ENCODE assay signal across 1 cellular context in the genomic region with DNA sequence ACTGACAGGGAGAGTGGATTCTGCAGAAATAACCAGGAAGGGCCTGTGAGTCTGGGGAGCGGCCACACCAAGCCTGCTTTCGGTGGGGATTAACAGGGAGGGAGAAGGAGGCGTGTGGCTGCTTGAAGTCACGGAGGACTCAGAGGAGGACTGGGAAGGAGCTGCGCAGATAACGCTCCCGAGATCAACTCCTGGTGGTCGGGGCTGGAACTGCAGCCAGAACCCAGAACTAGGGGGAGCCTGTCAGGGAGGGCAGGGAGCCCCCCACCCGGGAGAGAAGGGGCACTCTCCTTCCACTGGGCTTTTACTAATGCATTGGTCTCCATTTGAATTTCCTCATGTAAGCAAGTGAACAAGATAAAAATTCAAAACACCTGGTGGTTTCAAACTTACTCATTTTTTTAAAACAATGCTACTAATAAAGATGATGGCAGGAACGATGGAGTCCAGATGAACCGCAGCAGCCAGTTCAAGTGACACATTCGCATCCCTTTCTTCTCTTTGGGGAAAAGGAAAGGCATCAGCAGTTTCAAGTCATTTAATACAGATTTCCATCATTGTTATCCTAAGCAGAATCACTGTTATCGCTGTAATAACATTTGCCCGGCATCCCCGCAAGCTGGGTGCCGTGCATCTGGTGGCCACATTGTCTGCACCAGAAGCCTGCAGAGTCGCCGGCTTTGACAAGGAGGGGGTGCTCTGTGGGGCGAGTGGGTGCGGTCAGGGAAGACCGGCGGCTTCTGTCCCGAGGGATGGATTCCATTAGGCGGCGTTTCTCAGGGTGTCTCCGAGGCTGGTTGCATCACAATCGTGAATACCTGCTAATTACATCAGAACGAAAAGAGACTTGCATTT.
TF ChIP-seq lines count a peak whose summit lies in the region.

No MANE protein-coding gene starts in this region.

TF ChIP-seq in HepG2, 621 proteins besides CTCF, POLR2A, EP300 and RAD21 (continued from another document):
- TF ChIP-seq KDM2A (CRISPR knock-in tag; IDR thresholded peaks at IDR 0.05; ENCODE audit: borderline replicate concordance, low read depth) (0 out of 2 replicates have a peak, but pooled peaks have one; percentile 24), NR2F2 (IDR thresholded peaks at IDR 0.05; ENCODE audit: borderline replicate concordance, low read depth) (no peak), SMAD9 (CRISPR knock-in tag; IDR thresholded peaks at IDR 0.05) (no peak), ZNF274 (CRISPR knock-in tag; IDR thresholded peaks at IDR 0.05) (no peak), FOXA3 (CRISPR knock-in tag; IDR thresholded peaks at IDR 0.05) (no peak), ZNF749 (CRISPR knock-in tag; IDR thresholded peaks at IDR 0.05; ENCODE audit: borderline replicate concordance) (no peak), XRCC5 (optimal IDR thresholded peaks at IDR 0.05; ENCODE audit: low read length) (peak; percentile 75), DNMT1 (CRISPR knock-in tag; IDR thresholded peaks at IDR 0.05) (no peak)
- TF ChIP-seq, protein P1, sequence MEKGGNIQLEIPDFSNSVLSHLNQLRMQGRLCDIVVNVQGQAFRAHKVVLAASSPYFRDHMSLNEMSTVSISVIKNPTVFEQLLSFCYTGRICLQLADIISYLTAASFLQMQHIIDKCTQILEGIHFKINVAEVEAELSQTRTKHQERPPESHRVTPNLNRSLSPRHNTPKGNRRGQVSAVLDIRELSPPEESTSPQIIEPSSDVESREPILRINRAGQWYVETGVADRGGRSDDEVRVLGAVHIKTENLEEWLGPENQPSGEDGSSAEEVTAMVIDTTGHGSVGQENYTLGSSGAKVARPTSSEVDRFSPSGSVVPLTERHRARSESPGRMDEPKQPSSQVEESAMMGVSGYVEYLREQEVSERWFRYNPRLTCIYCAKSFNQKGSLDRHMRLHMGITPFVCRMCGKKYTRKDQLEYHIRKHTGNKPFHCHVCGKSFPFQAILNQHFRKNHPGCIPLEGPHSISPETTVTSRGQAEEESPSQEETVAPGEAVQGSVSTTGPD (CRISPR knock-in tag; IDR thresholded peaks at IDR 0.05), result no peak
- TF ChIP-seq, protein P2, sequence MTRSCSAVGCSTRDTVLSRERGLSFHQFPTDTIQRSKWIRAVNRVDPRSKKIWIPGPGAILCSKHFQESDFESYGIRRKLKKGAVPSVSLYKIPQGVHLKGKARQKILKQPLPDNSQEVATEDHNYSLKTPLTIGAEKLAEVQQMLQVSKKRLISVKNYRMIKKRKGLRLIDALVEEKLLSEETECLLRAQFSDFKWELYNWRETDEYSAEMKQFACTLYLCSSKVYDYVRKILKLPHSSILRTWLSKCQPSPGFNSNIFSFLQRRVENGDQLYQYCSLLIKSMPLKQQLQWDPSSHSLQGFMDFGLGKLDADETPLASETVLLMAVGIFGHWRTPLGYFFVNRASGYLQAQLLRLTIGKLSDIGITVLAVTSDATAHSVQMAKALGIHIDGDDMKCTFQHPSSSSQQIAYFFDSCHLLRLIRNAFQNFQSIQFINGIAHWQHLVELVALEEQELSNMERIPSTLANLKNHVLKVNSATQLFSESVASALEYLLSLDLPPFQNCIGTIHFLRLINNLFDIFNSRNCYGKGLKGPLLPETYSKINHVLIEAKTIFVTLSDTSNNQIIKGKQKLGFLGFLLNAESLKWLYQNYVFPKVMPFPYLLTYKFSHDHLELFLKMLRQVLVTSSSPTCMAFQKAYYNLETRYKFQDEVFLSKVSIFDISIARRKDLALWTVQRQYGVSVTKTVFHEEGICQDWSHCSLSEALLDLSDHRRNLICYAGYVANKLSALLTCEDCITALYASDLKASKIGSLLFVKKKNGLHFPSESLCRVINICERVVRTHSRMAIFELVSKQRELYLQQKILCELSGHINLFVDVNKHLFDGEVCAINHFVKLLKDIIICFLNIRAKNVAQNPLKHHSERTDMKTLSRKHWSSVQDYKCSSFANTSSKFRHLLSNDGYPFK (CRISPR knock-in tag; IDR thresholded peaks at IDR 0.05; ENCODE audit: borderline replicate concordance), result 0 out of 2 replicates have a peak, but pooled peaks have one; percentile 16
- TF ChIP-seq, protein P3, sequence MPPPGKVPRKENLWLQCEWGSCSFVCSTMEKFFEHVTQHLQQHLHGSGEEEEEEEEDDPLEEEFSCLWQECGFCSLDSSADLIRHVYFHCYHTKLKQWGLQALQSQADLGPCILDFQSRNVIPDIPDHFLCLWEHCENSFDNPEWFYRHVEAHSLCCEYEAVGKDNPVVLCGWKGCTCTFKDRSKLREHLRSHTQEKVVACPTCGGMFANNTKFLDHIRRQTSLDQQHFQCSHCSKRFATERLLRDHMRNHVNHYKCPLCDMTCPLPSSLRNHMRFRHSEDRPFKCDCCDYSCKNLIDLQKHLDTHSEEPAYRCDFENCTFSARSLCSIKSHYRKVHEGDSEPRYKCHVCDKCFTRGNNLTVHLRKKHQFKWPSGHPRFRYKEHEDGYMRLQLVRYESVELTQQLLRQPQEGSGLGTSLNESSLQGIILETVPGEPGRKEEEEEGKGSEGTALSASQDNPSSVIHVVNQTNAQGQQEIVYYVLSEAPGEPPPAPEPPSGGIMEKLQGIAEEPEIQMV (CRISPR knock-in tag; IDR thresholded peaks at IDR 0.05; ENCODE audit: low read depth), result peak; percentile 96
TF ChIP-seq in HepG2: peak in this region for 8.
